ENCODE assay signal across 8 cellular contexts in genomic region chr1:2413495-2414296, GRCh38. TPM values are rescaled to one million over a fixed set of nuclear protein-coding genes. Genes with fewer than 3 reads are reported as not detected.
A peak's percentile ranks its signal among the peaks of the same experiment; 100 is the strongest.
DNase-seq lines count a peak whose midpoint lies in the region; FAIRE-seq and TF ChIP-seq lines count a peak whose summit lies in the region.

No MANE protein-coding gene starts in this region.

- WGBS in trophoblast cell (ENCODE audit: extremely low coverage, insufficient coverage, insufficient read length): no CpG with 5 or more reads among the region's 28 CpGs

- no peak overlapping the region for H3K23ac ChIP-seq in trophoblast cell (ENCODE audit: low read length)

- POLR2A ChIA-PET in endothelial cell of umbilical vein (lab: Charles Lee): no interaction called here

- H2BK5ac ChIP-seq in trophoblast cell (ENCODE audit: low read depth, low read length, poor library complexity): no peak overlapping the region

- FAIRE-seq in endothelial cell of umbilical vein (lab: Jason Lieb, UNC): peak; percentile 40

- H3K9me3 ChIP-seq in endothelial cell of umbilical vein (replicated peaks; ENCODE audit: control insufficient read depth, insufficient read depth, low read length): no peaks in the 10 kb centered on the region
- no peaks in the 10 kb centered on the region for H3K9me3 ChIP-seq in trophoblast cell (ENCODE audit: insufficient read depth, low read depth, low read length)

- TF ChIP-seq POLR2A in endothelial cell of umbilical vein (IDR thresholded peaks at IDR 0.05; ENCODE audit: low read depth, low read length): no peak

- H3K4me2 ChIP-seq in endothelial cell of umbilical vein (ENCODE audit: insufficient read depth, low read length): peak overlapping the region; percentile 49
- peak overlapping the region; percentile 97 for H3K4me2 ChIP-seq in trophoblast cell (ENCODE audit: low read length)

- no peak overlapping the region for H3K18ac ChIP-seq in trophoblast cell (ENCODE audit: low read length)

- H4K8ac ChIP-seq in trophoblast cell (ENCODE audit: low read depth, low read length): no peak overlapping the region

- H3K27ac ChIP-seq in endothelial cell of umbilical vein (ENCODE audit: insufficient read depth, low read depth, low read length) (no peak overlapping the region), trophoblast cell (ENCODE audit: low read depth, low read length) (no peak overlapping the region)

- H2AK5ac ChIP-seq in trophoblast cell (ENCODE audit: low read length): no peak overlapping the region

- H3K4me1 ChIP-seq in endothelial cell of umbilical vein (ENCODE audit: control insufficient read depth, extremely low read depth, insufficient read depth, low read length) (peaks cover 10% of the 10 kb centered on the region), trophoblast cell (ENCODE audit: control insufficient read depth in 1 of 2, insufficient read depth in 2 of 2, low read length in 2 of 2) (peaks cover 14 to 20% of the 10 kb centered on the region in 2 experiments)

- H3K4ac ChIP-seq in trophoblast cell (ENCODE audit: low read depth, low read length): no peak overlapping the region

- H3K4me3 ChIP-seq in endothelial cell of umbilical vein (replicated peaks in 1 of 3; ENCODE audit: insufficient read depth in 1 of 3, low read depth in 1 of 3, low read length in 3 of 3) (peak overlapping the region in 1 of 3 experiments; percentile 85), trophoblast cell (ENCODE audit: low read depth, low read length) (no peak overlapping the region)

- no peaks in the 10 kb centered on the region for H3K9me1 ChIP-seq in endothelial cell of umbilical vein (replicated peaks; ENCODE audit: control insufficient read depth, extremely low read depth, insufficient read depth, low read length)

- H4K91ac ChIP-seq in trophoblast cell (ENCODE audit: low read depth, low read length): no peak overlapping the region

- no peaks in the 10 kb centered on the region for H4K20me1 ChIP-seq in endothelial cell of umbilical vein (replicated peaks; ENCODE audit: control insufficient read depth, extremely low read depth, insufficient read depth, low read length)

- no peak overlapping the region for H4K12ac ChIP-seq in trophoblast cell (ENCODE audit: low read depth, low read length)

- H2BK120ac ChIP-seq in trophoblast cell (ENCODE audit: insufficient read depth, low read length, poor library complexity): no peak overlapping the region

- peaks cover 0 to 4% of the 10 kb centered on the region in 2 experiments for H3K36me3 ChIP-seq in endothelial cell of umbilical vein (ENCODE audit: control insufficient read depth in 2 of 2, extremely low read depth in 1 of 2, insufficient read depth in 2 of 2, low read length in 2 of 2)
- H3K36me3 ChIP-seq in trophoblast cell (ENCODE audit: control insufficient read depth in 1 of 2, insufficient read depth in 2 of 2, low read length in 2 of 2): peaks cover 9% of the 10 kb centered on the region in 2 experiments

- H3K27me3 ChIP-seq in endothelial cell of umbilical vein (ENCODE audit: control insufficient read depth in 2 of 2, insufficient read depth in 2 of 2, low read length in 2 of 2) (no peaks in the 10 kb centered on the region), trophoblast cell (ENCODE audit: insufficient read depth, low read length) (no peaks in the 10 kb centered on the region)

- H2BK12ac ChIP-seq in trophoblast cell (ENCODE audit: low read length): no peak overlapping the region

- no peak overlapping the region for H3K14ac ChIP-seq in trophoblast cell (ENCODE audit: low read length)

- no peak overlapping the region for H2AFZ ChIP-seq in endothelial cell of umbilical vein (ENCODE audit: low read depth, low read length)
- H2AFZ ChIP-seq in trophoblast cell (ENCODE audit: insufficient read depth, low read length, poor library complexity): peak overlapping the region; percentile 77

- intact Hi-C loops in endothelial cell of umbilical vein (cut with micrococcal nuclease): loop anchor here (1.0 to 5.0 kb wide), 12 partner anchors 39 to 1011 kb away; partner anchors contain the start of genes PANK4, PRDM16 and PRXL2B

- no peak for TF ChIP-seq CTCF in endothelial cell of umbilical vein (IDR thresholded peaks at IDR 0.05; ENCODE audit: extremely low read depth in 1 of 2, insufficient read depth in 1 of 2, low read depth in 1 of 2, low read length in 2 of 2)

- BruUV-seq in endothelial cell of umbilical vein (replicated peaks; lab: Mats Ljungman, UMichigan): no TSS peak

- H3K9ac ChIP-seq in endothelial cell of umbilical vein (replicated peaks; ENCODE audit: extremely low read depth, insufficient read depth, low read length) (no peak overlapping the region), trophoblast cell (ENCODE audit: low read length) (no peak overlapping the region)

- H3K79me2 ChIP-seq in endothelial cell of umbilical vein (ENCODE audit: control insufficient read depth, insufficient read depth, low read length): peaks cover 4% of the 10 kb centered on the region
- peaks cover 9% of the 10 kb centered on the region for H3K79me2 ChIP-seq in trophoblast cell (ENCODE audit: control insufficient read depth, insufficient read depth, low read length, poor library complexity)

- DNase-seq in activated naive CD4-positive, alpha-beta T cell treated with Interleukin-2 at 50 U/mL for 16 hours: peak; percentile 17
- DNase-seq in activated naive CD4-positive, alpha-beta T cell (lab: John Stamatoyannopoulos, UW): no peak
- DNase-seq in SW480 (ENCODE audit: low spot score) (peak; percentile 43), endothelial cell of umbilical vein (ENCODE audit: low read depth, low spot score) (no peak), trophoblast cell (no peak), NCI-H1417 treated with DMSO at 0.1 percent for 48 hours (lab: John Stamatoyannopoulos, UW) (no peak), hippocampal formation (lab: John Stamatoyannopoulos, UW) (no peak), midbrain (lab: John Stamatoyannopoulos, UW) (no peak)

- dilution Hi-C loops in endothelial cell of umbilical vein (cut with MboI; ENCODE audit: extremely low pct_ligation_motif_present, low sequenced_read_pairs): no loop called here

- H3K79me1 ChIP-seq in trophoblast cell (ENCODE audit: low read length): peaks cover 12% of the 10 kb centered on the region

- CTCF ChIA-PET in endothelial cell of umbilical vein (lab: Charles Lee): interaction anchor here (0.8 to 2.0 kb wide), 11 partner anchors 32 to 1011 kb away, joined by 3 to 34 read pairs (median 5); partner anchors contain the start of gene FAAP20

TF ChIP-seq in endothelial cell of umbilical vein, 7 proteins besides CTCF, POLR2A, EP300 and RAD21:
- TF ChIP-seq MAX (IDR thresholded peaks at IDR 0.05; ENCODE audit: insufficient read depth, insufficient read length): no peak
- no peak for TF ChIP-seq POLR2AphosphoS5 (IDR thresholded peaks at IDR 0.05; ENCODE audit: insufficient read depth, low read depth, low read length)
- TF ChIP-seq GATA2 (IDR thresholded peaks at IDR 0.05; ENCODE audit: insufficient read depth, insufficient read length, low read depth, low read length): no peak
- no peak for TF ChIP-seq JUN (IDR thresholded peaks at IDR 0.05; ENCODE audit: borderline replicate concordance, insufficient read depth, insufficient read length, low read depth)
TF ChIP-seq in endothelial cell of umbilical vein: peak in this region for 0.

RNA-seq across cellular contexts. Expression of gene PEX10, which starts 1.3 kb away (rescaled TPM):
- total RNA-seq in endothelial cell of umbilical vein: 23.0 and 26.7 TPM in 2 replicates
- 25.1 and 31.5 TPM in 2 replicates for polyA plus RNA-seq in endothelial cell of umbilical vein
- 20.0 and 25.0 TPM in 2 replicates for polyA plus RNA-seq in endothelial cell of umbilical vein (2011; cell fraction: cytosol; rRNA removed)
- 17.1 and 17.6 TPM in 2 replicates for polyA plus RNA-seq in endothelial cell of umbilical vein (2011; cell fraction: nucleus; rRNA removed)
- 15.0 and 16.1 TPM in 2 replicates for polyA plus RNA-seq in endothelial cell of umbilical vein (2012)
- polyA minus RNA-seq in endothelial cell of umbilical vein: 14.5 and 18.2 TPM in 2 replicates
- polyA minus RNA-seq in endothelial cell of umbilical vein (2011; cell fraction: cytosol; rRNA and poly(A)+ RNA removed): 15.8 TPM
- polyA minus RNA-seq in endothelial cell of umbilical vein (2011; cell fraction: nucleus; rRNA and poly(A)+ RNA removed): 9.1 and 13.8 TPM in 2 replicates
- 9.4 and 9.5 TPM in 2 replicates for polyA plus RNA-seq in trophoblast cell (2013)

RNA-seq across cellular contexts. Expression of gene RER1, which starts 22.1 kb away (rescaled TPM):
- 174 and 179 TPM in 2 replicates for total RNA-seq in endothelial cell of umbilical vein
- 249 and 292 TPM in 2 replicates for polyA plus RNA-seq in endothelial cell of umbilical vein
- 172 and 180 TPM in 2 replicates for polyA plus RNA-seq in endothelial cell of umbilical vein (2011; cell fraction: cytosol; rRNA removed)
- polyA plus RNA-seq in endothelial cell of umbilical vein (2011; cell fraction: nucleus; rRNA removed): 248 and 277 TPM in 2 replicates
- polyA plus RNA-seq in endothelial cell of umbilical vein (2012): 123 and 155 TPM in 2 replicates
- 283 and 344 TPM in 2 replicates for polyA minus RNA-seq in endothelial cell of umbilical vein
- 63.2 TPM for polyA minus RNA-seq in endothelial cell of umbilical vein (2011; cell fraction: cytosol; rRNA and poly(A)+ RNA removed)
- 42.0 and 63.0 TPM in 2 replicates for polyA minus RNA-seq in endothelial cell of umbilical vein (2011; cell fraction: nucleus; rRNA and poly(A)+ RNA removed)
- 186 and 190 TPM in 2 replicates for polyA plus RNA-seq in trophoblast cell (2013)

RNA-seq across cellular contexts. Expression of gene MORN1, which starts 22.3 kb away (rescaled TPM):
- total RNA-seq in endothelial cell of umbilical vein: 6.4 and 6.5 TPM in 2 replicates
- polyA plus RNA-seq in endothelial cell of umbilical vein: 3.1 and 4.3 TPM in 2 replicates
- polyA plus RNA-seq in endothelial cell of umbilical vein (2011; cell fraction: cytosol; rRNA removed): 2.6 and 3.0 TPM in 2 replicates
- 9.5 and 10.2 TPM in 2 replicates for polyA plus RNA-seq in endothelial cell of umbilical vein (2011; cell fraction: nucleus; rRNA removed)
- 1.9 and 2.6 TPM in 2 replicates for polyA plus RNA-seq in endothelial cell of umbilical vein (2012)
- polyA minus RNA-seq in endothelial cell of umbilical vein: 4.0 and 6.7 TPM in 2 replicates
- polyA minus RNA-seq in endothelial cell of umbilical vein (2011; cell fraction: cytosol; rRNA and poly(A)+ RNA removed): 11.6 TPM
- polyA minus RNA-seq in endothelial cell of umbilical vein (2011; cell fraction: nucleus; rRNA and poly(A)+ RNA removed): 6.7 and 7.6 TPM in 2 replicates
- polyA plus RNA-seq in trophoblast cell (2013): 3.2 and 3.5 TPM in 2 replicates

Comparison
In these comparisons a context has a peak if more than half of its experiments do, and no peak if none do; other contexts are left out.
1. DNase-seq: peak in activated naive CD4-positive, alpha-beta T cell treated with Interleukin-2 at 50 U/mL for 16 hours (single experiment) and SW480 (single experiment); none in activated naive CD4-positive, alpha-beta T cell (0 of 4), endothelial cell of umbilical vein (single experiment), trophoblast cell (0 of 2), NCI-H1417 treated with DMSO at 0.1 percent for 48 hours (single experiment), hippocampal formation (0 of 2) and midbrain (single experiment).